Comparison of ENCODE assay signal across 1 cellular context in the genomic region with DNA sequence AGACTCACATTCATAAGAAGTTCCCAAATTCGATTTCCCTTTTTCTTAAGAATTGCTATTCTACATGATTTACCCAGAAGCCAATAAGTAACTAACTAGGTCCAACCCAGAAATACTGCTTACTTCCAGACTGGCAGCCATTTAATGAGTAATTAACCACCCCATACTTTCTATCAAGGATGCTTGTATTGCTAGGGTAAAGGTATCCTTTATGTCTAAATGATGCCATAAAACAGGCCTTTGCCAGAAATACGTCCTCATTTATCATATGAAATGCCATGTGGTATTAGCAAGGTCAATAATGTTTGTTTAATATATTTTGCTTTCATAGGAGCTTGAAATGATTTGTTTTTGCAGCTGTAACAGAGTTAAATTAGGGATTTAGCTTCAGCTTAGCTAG.
TF ChIP-seq lines count a peak whose summit lies in the region.

No MANE protein-coding gene starts in this region.

TF ChIP-seq in WTC11, 78 proteins besides CTCF, POLR2A, EP300 and RAD21 (continued from another document):
- TF ChIP-seq, protein P1, sequence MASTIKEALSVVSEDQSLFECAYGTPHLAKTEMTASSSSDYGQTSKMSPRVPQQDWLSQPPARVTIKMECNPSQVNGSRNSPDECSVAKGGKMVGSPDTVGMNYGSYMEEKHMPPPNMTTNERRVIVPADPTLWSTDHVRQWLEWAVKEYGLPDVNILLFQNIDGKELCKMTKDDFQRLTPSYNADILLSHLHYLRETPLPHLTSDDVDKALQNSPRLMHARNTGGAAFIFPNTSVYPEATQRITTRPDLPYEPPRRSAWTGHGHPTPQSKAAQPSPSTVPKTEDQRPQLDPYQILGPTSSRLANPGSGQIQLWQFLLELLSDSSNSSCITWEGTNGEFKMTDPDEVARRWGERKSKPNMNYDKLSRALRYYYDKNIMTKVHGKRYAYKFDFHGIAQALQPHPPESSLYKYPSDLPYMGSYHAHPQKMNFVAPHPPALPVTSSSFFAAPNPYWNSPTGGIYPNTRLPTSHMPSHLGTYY (CRISPR knock-in tag; IDR thresholded peaks at IDR 0.05) = no peak
- TF ChIP-seq ELF4 (CRISPR knock-in tag; IDR thresholded peaks at IDR 0.05; ENCODE audit: low read depth) (no peak), SMAD4 (CRISPR knock-in tag; IDR thresholded peaks at IDR 0.05) (no peak), IRF1 (CRISPR knock-in tag; IDR thresholded peaks at IDR 0.05) (no peak), IRF2 (CRISPR knock-in tag; IDR thresholded peaks at IDR 0.05; ENCODE audit: borderline replicate concordance, low read depth) (no peak), TP53 (CRISPR knock-in tag; IDR thresholded peaks at IDR 0.05) (no peak), FOXK1 (CRISPR knock-in tag; IDR thresholded peaks at IDR 0.05) (no peak), RORB (CRISPR knock-in tag; IDR thresholded peaks at IDR 0.05) (no peak)
- TF ChIP-seq, protein P2, sequence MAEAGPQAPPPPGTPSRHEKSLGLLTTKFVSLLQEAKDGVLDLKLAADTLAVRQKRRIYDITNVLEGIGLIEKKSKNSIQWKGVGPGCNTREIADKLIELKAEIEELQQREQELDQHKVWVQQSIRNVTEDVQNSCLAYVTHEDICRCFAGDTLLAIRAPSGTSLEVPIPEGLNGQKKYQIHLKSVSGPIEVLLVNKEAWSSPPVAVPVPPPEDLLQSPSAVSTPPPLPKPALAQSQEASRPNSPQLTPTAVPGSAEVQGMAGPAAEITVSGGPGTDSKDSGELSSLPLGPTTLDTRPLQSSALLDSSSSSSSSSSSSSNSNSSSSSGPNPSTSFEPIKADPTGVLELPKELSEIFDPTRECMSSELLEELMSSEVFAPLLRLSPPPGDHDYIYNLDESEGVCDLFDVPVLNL (CRISPR knock-in tag; IDR thresholded peaks at IDR 0.05; ENCODE audit: borderline replicate concordance, low read depth) = no peak
